ENCODE assay signal across 1 cellular context in the genomic region with DNA sequence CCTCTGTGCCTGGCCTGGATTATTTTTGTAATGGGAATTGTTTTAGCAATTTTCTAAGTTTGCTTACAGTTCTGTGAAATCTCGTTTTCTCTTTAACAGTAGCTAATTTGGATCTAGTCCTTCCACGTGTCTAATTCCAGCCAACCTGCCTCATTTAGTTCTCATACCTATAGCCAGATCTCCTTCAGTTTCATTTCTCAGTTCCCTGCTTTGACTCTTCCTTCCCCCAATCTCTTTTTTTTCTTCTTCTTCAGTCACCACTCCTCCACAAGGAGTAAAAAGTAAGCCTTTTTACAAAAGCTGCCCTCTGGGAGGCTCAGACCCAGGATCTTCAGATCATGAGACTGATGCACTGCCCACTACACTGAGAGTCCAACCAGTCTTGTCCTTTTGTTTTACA.
TF ChIP-seq lines count a peak whose summit lies in the region.

No MANE protein-coding gene starts in this region.

TF ChIP-seq in A549, 52 proteins besides CTCF, POLR2A, EP300 and RAD21:
- no peak for TF ChIP-seq MAFK (IDR thresholded peaks at IDR 0.05; ENCODE audit: partially characterized antibody)
- no peak for TF ChIP-seq MYC (IDR thresholded peaks at IDR 0.05; ENCODE audit: borderline replicate concordance, low read length)
- TF ChIP-seq SMC3 (IDR thresholded peaks at IDR 0.05), result no peak
- no peak for TF ChIP-seq ESRRA (IDR thresholded peaks at IDR 0.05; ENCODE audit: borderline replicate concordance, low read length)
- no peak for TF ChIP-seq RCOR1 (IDR thresholded peaks at IDR 0.05; ENCODE audit: low read depth, low read length)
- TF ChIP-seq RARB (CRISPR knock-in tag; IDR thresholded peaks at IDR 0.05), result no peak
- no peak for TF ChIP-seq CBX8 (IDR thresholded peaks at IDR 0.05)
- TF ChIP-seq KDM1A (IDR thresholded peaks at IDR 0.05; ENCODE audit: low read depth), result no peak
- no peak for TF ChIP-seq FOSB (CRISPR knock-in tag; IDR thresholded peaks at IDR 0.05)
- TF ChIP-seq JUN (IDR thresholded peaks at IDR 0.05), result no peak
